ENCODE assay signal across 22 cellular contexts in genomic region chr2:158142165-158142564, GRCh38. TPM values are rescaled to one million over a fixed set of nuclear protein-coding genes. Genes with fewer than 3 reads are reported as not detected.
"Had no signal": no experiment of that assay in that cellular context is flagged by ENCODE, and none has a peak within 500 bp of the region (broad histone marks: within the 10 kb centered on the region; RNA-seq: fewer than 3 reads in every experiment).

No MANE protein-coding gene starts in this region.

- H2AFZ ChIP-seq: neural progenitor cell had no signal

- H3K4me2 ChIP-seq: neural progenitor cell had no signal

- H3K27ac ChIP-seq: left lung, neural progenitor cell had no signal

- H3K4me3 ChIP-seq: left lung, neural progenitor cell had no signal

- DNase-seq: activated CD4-positive, alpha-beta T cell treated with anti-CD3 and anti-CD28 coated beads for 1 hour; activated CD4-positive, alpha-beta T cell treated with anti-CD3 and anti-CD28 coated beads, Interleukin-2, amount 50 U/mL, for 1 hour; activated CD8-positive, alpha-beta T cell treated with anti-CD3 and anti-CD28 coated beads, Interleukin-2, amount 10 ng/mL, durations not matched to agents 7 days and 5 days; central memory CD4-positive, alpha-beta T cell; effector memory CD4-positive, alpha-beta T cell; foreskin melanocyte; hippocampal formation; left lung; naive thymus-derived CD8-positive, alpha-beta T cell; stimulated activated CD4-positive, alpha-beta T cell treated with anti-CD3 and anti-CD28 coated beads, Interleukin-2, amount 100 ng/mL, for 48 hours; stimulated activated CD8-positive, alpha-beta memory T cell treated with anti-CD3 and anti-CD28 coated beads, Interleukin-4, amount 100 ng/mL, for 48 hours; stimulated activated naive CD4-positive, alpha-beta T cell had no signal

- H3K36me3 ChIP-seq: left lung, neural progenitor cell had no signal

- H3K9ac ChIP-seq: neural progenitor cell had no signal

- H3K27me3 ChIP-seq: left lung, neural progenitor cell had no signal

RNA-seq across cellular contexts. Expression of gene UPP2, which starts 40.5 kb away (rescaled TPM):
- total RNA-seq: activated CD8-positive, alpha-beta T cell treated with anti-CD3 and anti-CD28 coated beads, Interleukin-2, amount 10 ng/mL, durations not matched to agents 7 days and 5 days; activated naive CD4-positive, alpha-beta T cell treated with anti-CD3 and anti-CD28 coated beads, Interleukin-2, amount 50 U/mL, for 72 hours; astrocyte; dermis microvascular lymphatic vessel endothelial cell; left lung; lung microvascular endothelial cell; naive thymus-derived CD8-positive, alpha-beta T cell; omental fat pad; posterior vena cava; sciatic nerve; ureter had no signal
- polyA plus RNA-seq: esophagus; naive thymus-derived CD8-positive, alpha-beta T cell had no signal
